In the genomic region with DNA sequence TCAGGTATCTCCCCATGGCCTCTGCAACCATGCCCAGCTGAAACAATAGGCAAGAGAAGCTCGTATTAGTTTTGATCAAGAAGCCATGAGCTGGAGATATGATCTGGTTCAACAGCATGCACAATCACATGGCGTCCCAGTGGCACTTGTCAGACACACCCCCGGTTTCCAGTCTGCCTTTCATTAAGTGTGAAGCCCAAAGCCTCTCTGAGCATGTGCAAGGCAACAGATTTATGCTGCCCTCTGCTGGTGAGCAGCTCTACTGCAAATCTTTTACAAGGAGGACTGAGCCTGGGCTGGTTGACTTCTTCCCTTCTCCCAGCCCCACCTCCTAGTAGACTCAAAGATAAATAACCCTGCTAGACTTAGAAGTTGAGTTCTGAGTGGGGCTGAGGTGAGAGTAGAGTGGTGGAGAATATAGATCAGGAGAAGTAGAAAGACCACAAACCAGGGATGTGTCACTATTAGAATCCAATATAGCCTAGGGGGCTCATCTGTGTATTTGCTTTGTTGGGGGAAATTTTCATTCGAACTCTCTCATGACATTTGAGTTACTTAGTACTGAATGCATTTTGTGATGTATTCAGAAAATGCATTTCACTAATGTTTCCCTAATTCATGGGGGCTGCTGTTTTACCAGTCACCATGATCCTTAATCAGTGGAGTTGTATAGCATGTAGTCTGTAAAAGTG, we compare ENCODE assay signal across 1 cellular context.
TF ChIP-seq lines count a peak whose summit lies in the region.

No MANE protein-coding gene starts in this region.

TF ChIP-seq in HepG2, 621 proteins besides CTCF, POLR2A, EP300 and RAD21 (continued from another document and continues in another):
- TF ChIP-seq, protein P1, sequence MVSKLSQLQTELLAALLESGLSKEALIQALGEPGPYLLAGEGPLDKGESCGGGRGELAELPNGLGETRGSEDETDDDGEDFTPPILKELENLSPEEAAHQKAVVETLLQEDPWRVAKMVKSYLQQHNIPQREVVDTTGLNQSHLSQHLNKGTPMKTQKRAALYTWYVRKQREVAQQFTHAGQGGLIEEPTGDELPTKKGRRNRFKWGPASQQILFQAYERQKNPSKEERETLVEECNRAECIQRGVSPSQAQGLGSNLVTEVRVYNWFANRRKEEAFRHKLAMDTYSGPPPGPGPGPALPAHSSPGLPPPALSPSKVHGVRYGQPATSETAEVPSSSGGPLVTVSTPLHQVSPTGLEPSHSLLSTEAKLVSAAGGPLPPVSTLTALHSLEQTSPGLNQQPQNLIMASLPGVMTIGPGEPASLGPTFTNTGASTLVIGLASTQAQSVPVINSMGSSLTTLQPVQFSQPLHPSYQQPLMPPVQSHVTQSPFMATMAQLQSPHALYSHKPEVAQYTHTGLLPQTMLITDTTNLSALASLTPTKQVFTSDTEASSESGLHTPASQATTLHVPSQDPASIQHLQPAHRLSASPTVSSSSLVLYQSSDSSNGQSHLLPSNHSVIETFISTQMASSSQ (IDR thresholded peaks at IDR 0.05; ENCODE audit: low read depth) = no peak
- TF ChIP-seq, protein P1 (CRISPR knock-in tag; IDR thresholded peaks at IDR 0.05; ENCODE audit: borderline replicate concordance) = no peak
- TF ChIP-seq ZKSCAN8 (CRISPR knock-in tag; IDR thresholded peaks at IDR 0.05; ENCODE audit: borderline replicate concordance) = peak; percentile 50; the same call in 1 of the 2 replicates
- no peak; the same call in 1 of the 2 replicates for TF ChIP-seq NCOA2 (CRISPR knock-in tag; IDR thresholded peaks at IDR 0.05)
- no peak for TF ChIP-seq CHD2 (IDR thresholded peaks at IDR 0.05; ENCODE audit: low read depth, low read length)
- no peak for TF ChIP-seq ZNF282 (IDR thresholded peaks at IDR 0.05; ENCODE audit: partially characterized antibody)
- TF ChIP-seq HOXA3 (CRISPR knock-in tag; IDR thresholded peaks at IDR 0.05) = no peak
- TF ChIP-seq ZNF691 (CRISPR knock-in tag; IDR thresholded peaks at IDR 0.05; ENCODE audit: borderline replicate concordance, low read depth) = no peak
- no peak for TF ChIP-seq ZNF75D (CRISPR knock-in tag; IDR thresholded peaks at IDR 0.05; ENCODE audit: borderline replicate concordance)
- TF ChIP-seq TBL1XR1 (IDR thresholded peaks at IDR 0.05; ENCODE audit: borderline replicate concordance, low read length, partially characterized antibody) = no peak
- no peak for TF ChIP-seq TEAD2 (CRISPR knock-in tag; IDR thresholded peaks at IDR 0.05)
- no peak for TF ChIP-seq U2AF1 (optimal IDR thresholded peaks at IDR 0.05; ENCODE audit: low read depth, low read length)
- TF ChIP-seq, protein P2, sequence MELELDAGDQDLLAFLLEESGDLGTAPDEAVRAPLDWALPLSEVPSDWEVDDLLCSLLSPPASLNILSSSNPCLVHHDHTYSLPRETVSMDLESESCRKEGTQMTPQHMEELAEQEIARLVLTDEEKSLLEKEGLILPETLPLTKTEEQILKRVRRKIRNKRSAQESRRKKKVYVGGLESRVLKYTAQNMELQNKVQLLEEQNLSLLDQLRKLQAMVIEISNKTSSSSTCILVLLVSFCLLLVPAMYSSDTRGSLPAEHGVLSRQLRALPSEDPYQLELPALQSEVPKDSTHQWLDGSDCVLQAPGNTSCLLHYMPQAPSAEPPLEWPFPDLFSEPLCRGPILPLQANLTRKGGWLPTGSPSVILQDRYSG (CRISPR knock-in tag; IDR thresholded peaks at IDR 0.05) = no peak
- no peak for TF ChIP-seq ZBTB38 (CRISPR knock-in tag; IDR thresholded peaks at IDR 0.05)
- no peak for TF ChIP-seq PLRG1 (conservative IDR thresholded peaks at IDR 0.05)
- TF ChIP-seq ZNF34 (CRISPR knock-in tag; IDR thresholded peaks at IDR 0.05; ENCODE audit: borderline replicate concordance) = no peak
- TF ChIP-seq TEAD3 (CRISPR knock-in tag; optimal IDR thresholded peaks at IDR 0.05; ENCODE audit: borderline replicate concordance) = peak; percentile 18
- TF ChIP-seq CCDC6 (CRISPR knock-in tag; IDR thresholded peaks at IDR 0.05) = peak; percentile 70; the same call in 1 of the 2 replicates
- no peak for TF ChIP-seq SSRP1 (CRISPR knock-in tag; IDR thresholded peaks at IDR 0.05)
- TF ChIP-seq GABPB1 (CRISPR knock-in tag; IDR thresholded peaks at IDR 0.05) = no peak; the same call in 1 of the 2 replicates
- TF ChIP-seq PRPF4 (IDR thresholded peaks at IDR 0.05; ENCODE audit: low read depth, low read length, poor library complexity, severe bottlenecking) = no peak
- TF ChIP-seq CENPX (CRISPR knock-in tag; IDR thresholded peaks at IDR 0.05) = no peak
- no peak for TF ChIP-seq MLXIP (CRISPR knock-in tag; IDR thresholded peaks at IDR 0.05; ENCODE audit: borderline replicate concordance)
- TF ChIP-seq ZZZ3 (CRISPR knock-in tag; IDR thresholded peaks at IDR 0.05; ENCODE audit: borderline replicate concordance) = no peak
- TF ChIP-seq PAX8 (CRISPR knock-in tag; IDR thresholded peaks at IDR 0.05; ENCODE audit: borderline replicate concordance) = no peak
- TF ChIP-seq HIVEP1 (CRISPR knock-in tag; IDR thresholded peaks at IDR 0.05) = no peak
- TF ChIP-seq WIZ (CRISPR knock-in tag; IDR thresholded peaks at IDR 0.05) = 0 out of 2 replicates have a peak, but pooled peaks have one; percentile 26
- TF ChIP-seq TAF1 (CRISPR knock-in tag; IDR thresholded peaks at IDR 0.05) = no peak
- TF ChIP-seq ZNF816 (CRISPR knock-in tag; IDR thresholded peaks at IDR 0.05; ENCODE audit: borderline replicate concordance) = no peak
- no peak for TF ChIP-seq RBM22 (optimal IDR thresholded peaks at IDR 0.05; ENCODE audit: low read length)
- TF ChIP-seq, protein P3, sequence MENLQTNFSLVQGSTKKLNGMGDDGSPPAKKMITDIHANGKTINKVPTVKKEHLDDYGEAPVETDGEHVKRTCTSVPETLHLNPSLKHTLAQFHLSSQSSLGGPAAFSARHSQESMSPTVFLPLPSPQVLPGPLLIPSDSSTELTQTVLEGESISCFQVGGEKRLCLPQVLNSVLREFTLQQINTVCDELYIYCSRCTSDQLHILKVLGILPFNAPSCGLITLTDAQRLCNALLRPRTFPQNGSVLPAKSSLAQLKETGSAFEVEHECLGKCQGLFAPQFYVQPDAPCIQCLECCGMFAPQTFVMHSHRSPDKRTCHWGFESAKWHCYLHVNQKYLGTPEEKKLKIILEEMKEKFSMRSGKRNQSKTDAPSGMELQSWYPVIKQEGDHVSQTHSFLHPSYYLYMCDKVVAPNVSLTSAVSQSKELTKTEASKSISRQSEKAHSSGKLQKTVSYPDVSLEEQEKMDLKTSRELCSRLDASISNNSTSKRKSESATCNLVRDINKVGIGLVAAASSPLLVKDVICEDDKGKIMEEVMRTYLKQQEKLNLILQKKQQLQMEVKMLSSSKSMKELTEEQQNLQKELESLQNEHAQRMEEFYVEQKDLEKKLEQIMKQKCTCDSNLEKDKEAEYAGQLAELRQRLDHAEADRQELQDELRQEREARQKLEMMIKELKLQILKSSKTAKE (CRISPR knock-in tag; IDR thresholded peaks at IDR 0.05; ENCODE audit: borderline replicate concordance) = no peak
- no peak for TF ChIP-seq NFYC (CRISPR knock-in tag; IDR thresholded peaks at IDR 0.05)
- peak; percentile 57; the same call in 1 of the 2 replicates for TF ChIP-seq GATAD2A (CRISPR knock-in tag; IDR thresholded peaks at IDR 0.05)
- TF ChIP-seq, protein P4, sequence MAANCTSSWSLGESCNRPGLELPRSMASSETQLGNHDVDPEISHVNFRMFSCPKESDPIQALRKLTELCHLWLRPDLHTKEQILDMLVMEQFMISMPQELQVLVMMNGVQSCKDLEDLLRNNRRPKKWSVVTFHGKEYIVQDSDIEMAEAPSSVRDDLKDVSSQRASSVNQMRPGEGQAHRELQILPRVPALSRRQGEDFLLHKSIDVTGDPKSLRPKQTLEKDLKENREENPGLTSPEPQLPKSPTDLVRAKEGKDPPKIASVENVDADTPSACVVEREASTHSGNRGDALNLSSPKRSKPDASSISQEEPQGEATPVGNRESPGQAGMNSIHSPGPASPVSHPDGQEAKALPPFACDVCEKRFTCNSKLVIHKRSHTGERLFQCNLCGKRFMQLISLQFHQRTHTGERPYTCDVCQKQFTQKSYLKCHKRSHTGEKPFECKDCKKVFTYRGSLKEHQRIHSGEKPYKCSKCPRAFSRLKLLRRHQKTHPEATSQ (CRISPR knock-in tag; IDR thresholded peaks at IDR 0.05; ENCODE audit: borderline replicate concordance) = no peak; the same call in 1 of the 2 replicates
- no peak for TF ChIP-seq MLLT10 (CRISPR knock-in tag; IDR thresholded peaks at IDR 0.05)
- TF ChIP-seq ZNF251 (CRISPR knock-in tag; IDR thresholded peaks at IDR 0.05) = no peak
- TF ChIP-seq HCFC1 (IDR thresholded peaks at IDR 0.05; ENCODE audit: low read depth, low read length) = no peak; the same call in 1 of the 2 replicates
- no peak for TF ChIP-seq FOXO1 (CRISPR knock-in tag; IDR thresholded peaks at IDR 0.05)
- no peak for TF ChIP-seq SAFB2 (CRISPR knock-in tag; IDR thresholded peaks at IDR 0.05; ENCODE audit: borderline replicate concordance, low read depth)
- TF ChIP-seq KDM1A (CRISPR knock-in tag; IDR thresholded peaks at IDR 0.05) = no peak
- no peak for TF ChIP-seq PTBP1 (IDR thresholded peaks at IDR 0.05; ENCODE audit: low read depth, low read length, poor library complexity, severe bottlenecking)
- TF ChIP-seq ZNF550 (CRISPR knock-in tag; IDR thresholded peaks at IDR 0.05; ENCODE audit: borderline replicate concordance) = no peak
- peak; percentile 61; the same call in 1 of the 2 replicates for TF ChIP-seq ZNF205 (CRISPR knock-in tag; IDR thresholded peaks at IDR 0.05)
- TF ChIP-seq BCLAF1 (IDR thresholded peaks at IDR 0.05) = no peak
- peak; percentile 52; the same call in 1 of the 2 replicates for TF ChIP-seq MYC (CRISPR knock-in tag; IDR thresholded peaks at IDR 0.05; ENCODE audit: borderline replicate concordance)
- no peak for TF ChIP-seq TAF15 (IDR thresholded peaks at IDR 0.05; ENCODE audit: low read depth, low read length, poor library complexity, severe bottlenecking)
- peak; percentile 68 for TF ChIP-seq SALL1 (CRISPR knock-in tag; IDR thresholded peaks at IDR 0.05)
- no peak for TF ChIP-seq MTA3 (CRISPR knock-in tag; IDR thresholded peaks at IDR 0.05)
- TF ChIP-seq ZNF496 (CRISPR knock-in tag; IDR thresholded peaks at IDR 0.05; ENCODE audit: insufficient replicate concordance) = no peak
- no peak for TF ChIP-seq ZNF354B (CRISPR knock-in tag; IDR thresholded peaks at IDR 0.05)
- no peak for TF ChIP-seq ZNF547 (CRISPR knock-in tag; IDR thresholded peaks at IDR 0.05)
- no peak for TF ChIP-seq ETV6 (CRISPR knock-in tag; conservative IDR thresholded peaks at IDR 0.05)
- TF ChIP-seq ZNF430 (CRISPR knock-in tag; IDR thresholded peaks at IDR 0.05) = peak; percentile 59; the same call in 1 of the 2 replicates
- TF ChIP-seq ADNP (CRISPR knock-in tag; IDR thresholded peaks at IDR 0.05) = no peak
- no peak for TF ChIP-seq DPF2 (CRISPR knock-in tag; IDR thresholded peaks at IDR 0.05; ENCODE audit: borderline replicate concordance, low read depth)
